In genomic region chr2:241701155-241701404, GRCh38 we compare ENCODE assay signal across 8 cellular contexts. TPM values are rescaled to one million over a fixed set of nuclear protein-coding genes. Genes with fewer than 3 reads are reported as not detected.
A peak's percentile ranks its signal among the peaks of the same experiment; 100 is the strongest.
DNase-seq lines count a peak whose midpoint lies in the region; ATAC-seq and TF ChIP-seq lines count a peak whose summit lies in the region.

No MANE protein-coding gene starts in this region.

- no peak for DNase-seq in activated CD4-positive, alpha-beta T cell treated with anti-CD3 and anti-CD28 coated beads, Interleukin-2, amount 10 ng/mL, durations not matched to agents 7 days and 5 days
- no peak for DNase-seq in activated CD4-positive, alpha-beta T cell treated with anti-CD3 and anti-CD28 coated beads, Interleukin-2, amount 50 U/mL, for 1 hour
- DNase-seq in NCI-H524 treated with DMSO at 0.1 percent for 48 hours (lab: John Stamatoyannopoulos, UW) = peak; percentile 71
- no peak for DNase-seq in coronary artery (ENCODE audit: low spot score)
- no peak for DNase-seq in NOMO-1 treated with DMSO at 0.1 percent for 48 hours (lab: John Stamatoyannopoulos, UW; ENCODE audit: unreplicated experiment)

- peak overlapping the region; percentile 94 for H3K4me3 ChIP-seq in coronary artery

- TF ChIP-seq CTCF in coronary artery (IDR thresholded peaks at IDR 0.05) = peak; percentile 30
- TF ChIP-seq CTCF in nephron (IDR thresholded peaks at IDR 0.05; ENCODE audit: unreplicated experiment in 3 of 3) = peak; percentile 25 to 49 (median 41)

- peak overlapping the region; percentile 73 to 99 for H3K27ac ChIP-seq in coronary artery

- POLR2A ChIA-PET in activated CD4-positive, alpha-beta T cell treated with anti-CD3 and anti-CD28 coated beads, Interleukin-2, amount 10 ng/mL, durations not matched to agents 7 days and 5 days (lab: Charles Lee) = interaction anchor here (1.0 kb wide), 1 partner anchor 165 kb away, joined by 3 read pairs; no protein-coding TSS in a partner anchor

- no peaks in the 10 kb centered on the region for H3K27me3 Mint-ChIP-seq in activated CD4-positive, alpha-beta T cell treated with anti-CD3 and anti-CD28 coated beads, Interleukin-2, amount 10 ng/mL, durations not matched to agents 7 days and 5 days
- H3K27me3 Mint-ChIP-seq in nephron (ENCODE audit: low read depth) = peaks cover 3% of the 10 kb centered on the region

- H3K27ac Mint-ChIP-seq in activated CD4-positive, alpha-beta T cell treated with anti-CD3 and anti-CD28 coated beads, Interleukin-2, amount 10 ng/mL, durations not matched to agents 7 days and 5 days = peak overlapping the region; percentile 96
- peak overlapping the region; percentile 58 to 91 (median 83) for H3K27ac Mint-ChIP-seq in nephron

- peaks cover 3% of the 10 kb centered on the region for H3K9me3 Mint-ChIP-seq in activated CD4-positive, alpha-beta T cell treated with anti-CD3 and anti-CD28 coated beads, Interleukin-2, amount 10 ng/mL, durations not matched to agents 7 days and 5 days
- H3K9me3 Mint-ChIP-seq in nephron = peaks cover 2% of the 10 kb centered on the region

- CTCF ChIA-PET in activated CD4-positive, alpha-beta T cell treated with anti-CD3 and anti-CD28 coated beads, Interleukin-2, amount 10 ng/mL, durations not matched to agents 7 days and 5 days (lab: Charles Lee) = interaction anchor here (0.7 to 6.0 kb wide), 5 partner anchors 9 to 178 kb away, joined by 3 to 37 read pairs (median 20); partner anchors contain the start of gene DTYMK

- H3K36me3 Mint-ChIP-seq in activated CD4-positive, alpha-beta T cell treated with anti-CD3 and anti-CD28 coated beads, Interleukin-2, amount 10 ng/mL, durations not matched to agents 7 days and 5 days (ENCODE audit: low read depth) = peaks cover 13% of the 10 kb centered on the region
- H3K36me3 Mint-ChIP-seq in nephron (ENCODE audit: low read depth) = peaks cover 26% of the 10 kb centered on the region

- H3K4me3 Mint-ChIP-seq in activated CD4-positive, alpha-beta T cell treated with anti-CD3 and anti-CD28 coated beads, Interleukin-2, amount 10 ng/mL, durations not matched to agents 7 days and 5 days = peak overlapping the region; percentile 86
- peak overlapping the region; percentile 87 to 90 (median 89) for H3K4me3 Mint-ChIP-seq in nephron

- H3K4me1 Mint-ChIP-seq in activated CD4-positive, alpha-beta T cell treated with anti-CD3 and anti-CD28 coated beads, Interleukin-2, amount 10 ng/mL, durations not matched to agents 7 days and 5 days = peaks cover 25% of the 10 kb centered on the region
- peaks cover 6% of the 10 kb centered on the region for H3K4me1 Mint-ChIP-seq in nephron

- ATAC-seq in GM19467 (IDR thresholded peaks at IDR 0.05; ENCODE audit: unreplicated experiment) (no peak), HG02588 (IDR thresholded peaks at IDR 0.05; ENCODE audit: unreplicated experiment) (no peak)

RNA-seq across cellular contexts. Expression of gene ING5, which starts 0.8 kb away (rescaled TPM):
- 10 to 100 TPM; 39.9 to 45.4 TPM for total RNA-seq in activated CD4-positive, alpha-beta T cell treated with anti-CD3 and anti-CD28 coated beads, Interleukin-2, amount 10 ng/mL, durations not matched to agents 7 days and 5 days

RNA-seq across cellular contexts. Expression of gene DTYMK, which starts 14.5 kb away (rescaled TPM):
- 10 to 100 TPM; 79.7 to 87.0 TPM for total RNA-seq in activated CD4-positive, alpha-beta T cell treated with anti-CD3 and anti-CD28 coated beads, Interleukin-2, amount 10 ng/mL, durations not matched to agents 7 days and 5 days

RNA-seq across cellular contexts. Expression of gene D2HGDH, which starts 33.4 kb away (rescaled TPM):
- total RNA-seq in activated CD4-positive, alpha-beta T cell treated with anti-CD3 and anti-CD28 coated beads, Interleukin-2, amount 10 ng/mL, durations not matched to agents 7 days and 5 days = 10 to 100 TPM; 18.5 to 29.2 TPM
